14 cellular contexts compared by ENCODE assay signal in genomic region chr20:22411568-22412450, GRCh38.
DNase-seq lines count a peak whose midpoint lies in the region; ATAC-seq, FAIRE-seq and TF ChIP-seq lines count a peak whose summit lies in the region.
"Had no signal": no experiment of that assay in that cellular context is flagged by ENCODE, and none has a peak within 500 bp of the region (broad histone marks: within the 10 kb centered on the region; RNA-seq: fewer than 3 reads in every experiment).

No MANE protein-coding gene starts in this region.

- no peak for ATAC-seq in HG03520 (IDR thresholded peaks at IDR 0.05; ENCODE audit: unreplicated experiment)

- H3K9ac ChIP-seq in liver (ENCODE audit: low read depth in 1 of 2, low read length in 2 of 2), result peak overlapping the region in 1 of 2 donors; percentile 44
- H3K9ac ChIP-seq: parathyroid adenoma had no signal

- no peaks in the 10 kb centered on the region for H3K27me3 Mint-ChIP-seq in MCF 10A (ENCODE audit: insufficient read depth, unreplicated experiment)

- WGBS in liver, result 30% methylated on average over 13 of the region's 13 CpGs

- peaks cover 7% of the 10 kb centered on the region for H3K4me1 Mint-ChIP-seq in MCF 10A (ENCODE audit: insufficient read depth, unreplicated experiment)

- no peak for TF ChIP-seq POLR2A in breast epithelium (IDR thresholded peaks at IDR 0.05)

- H3K36me3 ChIP-seq in breast epithelium, result no peaks in the 10 kb centered on the region
- H3K36me3 ChIP-seq in bronchial epithelial cell (ENCODE audit: control insufficient read depth, insufficient read depth, low read length), result no peaks in the 10 kb centered on the region
- no peaks in the 10 kb centered on the region for H3K36me3 ChIP-seq in liver (ENCODE audit: control insufficient read depth in 4 of 4, insufficient read depth in 3 of 4, low read depth in 1 of 4, low read length in 3 of 4)

- H3K4me3 Mint-ChIP-seq in MCF 10A (ENCODE audit: unreplicated experiment), result no peak overlapping the region
- H3K4me3 Mint-ChIP-seq: dendritic cell treated with granulocyte-macrophage colony-stimulating factor and Interleukin-4, amounts not matched to agents 40 ng/mL and 50 ng/mL, for 4 days had no signal

- BruUV-seq in MCF 10A (replicated peaks; lab: Mats Ljungman, UMichigan), result TSS peak; percentile 37

- H3K27me3 ChIP-seq in breast epithelium (peaks cover 0 to 4% of the 10 kb centered on the region in 2 donors), bronchial epithelial cell (ENCODE audit: control insufficient read depth, insufficient read depth, low read length) (no peaks in the 10 kb centered on the region), liver (ENCODE audit: control insufficient read depth in 4 of 4, insufficient read depth in 4 of 4, low read length in 3 of 4) (no peaks in the 10 kb centered on the region)

- DNase-seq in MCF 10A (ENCODE audit: unreplicated experiment), result peak; percentile 70
- no peak for DNase-seq in breast epithelium (ENCODE audit: low spot score in 2 of 2)
- peak; percentile 84 for DNase-seq in bronchial epithelial cell (ENCODE audit: low read depth)
- no peak for DNase-seq in stimulated activated CD4-positive, alpha-beta T cell treated with anti-CD3 and anti-CD28 coated beads, Interleukin-12 subunit alpha, Interleukin-12 subunit beta, amount 100 ng/mL, for 4 hours
- DNase-seq in posterior cingulate gyrus, result no peak
- no peak for DNase-seq in NCI-H524 treated with DMSO at 0.1 percent for 48 hours (lab: John Stamatoyannopoulos, UW)
- DNase-seq: 8988T, IMR-90, NCI-H510A treated with DMSO at 0.1 percent for 48 hours had no signal

- peak; percentile 19 to 36 for TF ChIP-seq RAD21 in liver (IDR thresholded peaks at IDR 0.05)

- no peak for FAIRE-seq in bronchial epithelial cell (lab: Jason Lieb, UNC)

- peak overlapping the region; percentile 16 for H3K27ac Mint-ChIP-seq in MCF 10A (ENCODE audit: low read depth, unreplicated experiment)
- H3K27ac Mint-ChIP-seq: dendritic cell treated with granulocyte-macrophage colony-stimulating factor and Interleukin-4, amounts not matched to agents 40 ng/mL and 50 ng/mL, for 4 days had no signal

- intact Hi-C loops in MCF 10A (cut with micrococcal nuclease), result no loop called here
- intact Hi-C loops in breast epithelium (cut with DNase I; ENCODE audit: low total_unique reads), result no loop called here
- intact Hi-C loops in posterior cingulate gyrus (cut with DNase I), result no loop called here

- H3K4me3 ChIP-seq in breast epithelium (no peak overlapping the region), bronchial epithelial cell (ENCODE audit: low read depth, low read length) (no peak overlapping the region), liver (ENCODE audit: low read depth in 1 of 3, low read length in 3 of 3) (peak overlapping the region in 1 of 3 donors; percentile 5)

- no peaks in the 10 kb centered on the region for H3K36me3 Mint-ChIP-seq in MCF 10A (ENCODE audit: insufficient read depth, unreplicated experiment)

- CTCF ChIA-PET in MCF 10A (lab: Yijun Ruan, JAX), result interaction anchor here (0.6 to 1.4 kb wide), 5 partner anchors 36 to 273 kb away, joined by 3 to 4 read pairs (median 3); no protein-coding TSS in a partner anchor

- no peaks in the 10 kb centered on the region for H3K4me1 ChIP-seq in breast epithelium
- H3K4me1 ChIP-seq in liver (ENCODE audit: control insufficient read depth in 4 of 4, insufficient read depth in 4 of 4, low read length in 3 of 4), result peaks cover 6 to 28% (median 22%) of the 10 kb centered on the region in 4 donors
- H3K4me1 ChIP-seq: parathyroid adenoma had no signal

- H3K9me3 ChIP-seq in breast epithelium (no peaks in the 10 kb centered on the region), liver (ENCODE audit: control insufficient read depth in 4 of 4, low read length in 3 of 4) (no peaks in the 10 kb centered on the region)

- H3K9me3 Mint-ChIP-seq in MCF 10A (ENCODE audit: unreplicated experiment), result no peaks in the 10 kb centered on the region
- H3K9me3 Mint-ChIP-seq: dendritic cell treated with granulocyte-macrophage colony-stimulating factor and Interleukin-4, amounts not matched to agents 40 ng/mL and 50 ng/mL, for 4 days had no signal

- POLR2A ChIA-PET in MCF 10A (lab: Yijun Ruan, JAX), result interaction anchor here (0.7 kb wide), 1 partner anchor 20 kb away, joined by 3 read pairs; no protein-coding TSS in a partner anchor

- peak overlapping the region in 1 of 2 donors; percentile 60 for H3K27ac ChIP-seq in breast epithelium
- H3K27ac ChIP-seq in liver (ENCODE audit: low read depth in 1 of 2, low read length in 2 of 2), result peak overlapping the region; percentile 66 to 90
- H3K27ac ChIP-seq: parathyroid adenoma, VCaP had no signal

- TF ChIP-seq CTCF in MCF 10A (IDR thresholded peaks at IDR 0.05; ENCODE audit: unreplicated experiment) (no peak), breast epithelium (IDR thresholded peaks at IDR 0.05) (no peak), bronchial epithelial cell (IDR thresholded peaks at IDR 0.05; ENCODE audit: insufficient read depth, low read length, severe bottlenecking) (no peak), liver (IDR thresholded peaks at IDR 0.05; ENCODE audit: low read depth, low read length, missing input control) (no peak)

TF ChIP-seq in liver, 16 proteins besides CTCF, POLR2A, EP300 and RAD21:
- TF ChIP-seq EGR1 (IDR thresholded peaks at IDR 0.05; ENCODE audit: low read depth in 2 of 2), result peak in 1 of 2 donors; percentile 28
- TF ChIP-seq HNF4A (conservative IDR thresholded peaks at IDR 0.05), result peak; percentile 69 to 70
- TF ChIP-seq ATF3 (IDR thresholded peaks at IDR 0.05), result peak; percentile 94
- TF ChIP-seq SP1 (IDR thresholded peaks at IDR 0.05), result peak; percentile 84
- TF ChIP-seq FOXA1 (IDR thresholded peaks at IDR 0.05), result peak; percentile 70
- TF ChIP-seq ZBTB33 (IDR thresholded peaks at IDR 0.05), result no peak
- TF ChIP-seq NR2F2 (IDR thresholded peaks at IDR 0.05), result no peak
- TF ChIP-seq MAX (IDR thresholded peaks at IDR 0.05), result peak; percentile 69
- TF ChIP-seq YY1 (IDR thresholded peaks at IDR 0.05), result peak; percentile 85
- no peak for TF ChIP-seq HNF4G (IDR thresholded peaks at IDR 0.05)
- peak; percentile 86 to 88 for TF ChIP-seq RXRA (IDR thresholded peaks at IDR 0.05)
- peak; percentile 61 to 62 for TF ChIP-seq JUND (IDR thresholded peaks at IDR 0.05)
- peak in 1 of 2 donors; percentile 11 for TF ChIP-seq GABPA (IDR thresholded peaks at IDR 0.05 in 1 of 2, conservative IDR thresholded peaks at IDR 0.05 in 1 of 2)
- no peak for TF ChIP-seq REST (IDR thresholded peaks at IDR 0.05)
- peak; percentile 52 for TF ChIP-seq TAF1 (conservative IDR thresholded peaks at IDR 0.05)
- peak; percentile 73 for TF ChIP-seq FOXA2 (IDR thresholded peaks at IDR 0.05)
TF ChIP-seq in liver: peak in this region for 12.

Comparison
In these comparisons a context has a peak if more than half of its experiments do, and no peak if none do; other contexts are left out.
1. DNase-seq: peak in MCF 10A (single experiment) and bronchial epithelial cell (single experiment); none in breast epithelium (0 of 2), stimulated activated CD4-positive, alpha-beta T cell treated with anti-CD3 and anti-CD28 coated beads, Interleukin-12 subunit alpha, Interleukin-12 subunit beta, amount 100 ng/mL, for 4 hours (single experiment), posterior cingulate gyrus (0 of 10) and NCI-H524 treated with DMSO at 0.1 percent for 48 hours (single experiment).